17 cellular contexts compared by ENCODE assay signal in the genomic region with DNA sequence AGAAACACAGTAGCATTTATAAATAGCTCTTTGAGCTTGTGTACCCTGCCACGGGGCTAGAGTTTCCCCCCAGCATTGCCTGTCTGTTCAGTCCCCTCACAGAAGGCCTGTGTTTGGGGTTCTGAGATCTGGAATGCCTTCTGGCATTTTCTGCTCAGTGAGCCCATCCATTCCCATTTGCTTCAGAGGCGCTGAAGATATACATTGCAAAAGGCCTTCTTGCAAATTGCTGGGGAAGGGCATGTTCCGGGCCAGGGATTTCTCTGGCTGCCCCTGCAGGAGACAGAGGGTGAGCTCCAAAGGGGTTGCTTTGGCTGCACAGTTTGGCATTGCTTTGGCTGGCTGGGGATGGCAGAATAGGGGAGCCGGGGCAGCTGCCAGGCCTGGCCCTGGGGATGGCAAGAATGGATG.
DNase-seq lines count a peak whose midpoint lies in the region; ATAC-seq and TF ChIP-seq lines count a peak whose summit lies in the region.
"Had no signal": no experiment of that assay in that cellular context is flagged by ENCODE, and none has a peak within 500 bp of the region (broad histone marks: within the 10 kb centered on the region; RNA-seq: fewer than 3 reads in every experiment).

No MANE protein-coding gene starts in this region.

- no peaks in the 10 kb centered on the region for H3K79me2 ChIP-seq in trophoblast cell (ENCODE audit: control insufficient read depth, insufficient read depth, low read length, poor library complexity)

- H2BK120ac ChIP-seq in trophoblast cell (ENCODE audit: insufficient read depth, low read length, poor library complexity) = no peak overlapping the region

- no peak overlapping the region for H4K8ac ChIP-seq in trophoblast cell (ENCODE audit: low read depth, low read length)

- H3K27me3 ChIP-seq in trophoblast cell (ENCODE audit: insufficient read depth, low read length) (no peaks in the 10 kb centered on the region), thoracic aorta (replicated peaks; ENCODE audit: insufficient read depth) (no peaks in the 10 kb centered on the region)
- H3K27me3 ChIP-seq: BLaER1 treated with 17β-estradiol and CSF1 and Interleukin-3, amounts not matched to agents 10 nM and 100 nM had no signal

- no peaks in the 10 kb centered on the region for H3K79me1 ChIP-seq in trophoblast cell (ENCODE audit: low read length)

- no peak overlapping the region for H3K4me2 ChIP-seq in trophoblast cell (ENCODE audit: low read length)
- H3K4me2 ChIP-seq: BLaER1 treated with 17β-estradiol and CSF1 and Interleukin-3, amounts not matched to agents 10 nM and 100 nM; PC-9 had no signal

- no peaks in the 10 kb centered on the region for H3K36me3 Mint-ChIP-seq in effector memory CD8-positive, alpha-beta T cell (ENCODE audit: insufficient read depth)

- peaks cover 0 to 6% of the 10 kb centered on the region in 2 donors for H3K9me3 Mint-ChIP-seq in effector memory CD8-positive, alpha-beta T cell

- H3K27me3 Mint-ChIP-seq in effector memory CD8-positive, alpha-beta T cell = no peaks in the 10 kb centered on the region

- H3K14ac ChIP-seq in trophoblast cell (ENCODE audit: low read length) = no peak overlapping the region

- H2AK5ac ChIP-seq in trophoblast cell (ENCODE audit: low read length) = no peak overlapping the region

- H3K9me3 ChIP-seq in trophoblast cell (ENCODE audit: insufficient read depth, low read depth, low read length) = no peaks in the 10 kb centered on the region
- H3K9me3 ChIP-seq in thoracic aorta = no peaks in the 10 kb centered on the region

- H3K4me3 Mint-ChIP-seq in effector memory CD8-positive, alpha-beta T cell = no peak overlapping the region
- H3K4me3 Mint-ChIP-seq: CD8-positive, alpha-beta memory T cell had no signal

- no peak overlapping the region for H2AFZ ChIP-seq in trophoblast cell (ENCODE audit: insufficient read depth, low read length, poor library complexity)
- H2AFZ ChIP-seq: PC-9 had no signal

- peak in 37 of 58 donors; percentile 2 to 73 (median 38) for DNase-seq in anterior cingulate cortex (lab: John Stamatoyannopoulos, UW)
- DNase-seq in hippocampal formation (lab: John Stamatoyannopoulos, UW) = peak; percentile 30 to 39
- no peak for DNase-seq in trophoblast cell
- no peak for DNase-seq in thoracic aorta (ENCODE audit: low spot score)
- DNase-seq in SKM-1 (lab: John Stamatoyannopoulos, UW; ENCODE audit: unreplicated experiment) = no peak
- no peak for DNase-seq in NCI-H226
- DNase-seq in effector memory CD8-positive, alpha-beta T cell = no peak
- DNase-seq in NCI-H1694 treated with DMSO at 0.1 percent for 48 hours (lab: John Stamatoyannopoulos, UW) = no peak
- DNase-seq: CD8-positive, alpha-beta memory T cell; DMS79; KG1; NCI-H1417; NCI-H187 treated with DMSO at 0.1 percent for 48 hours; NCI-H2227 treated with DMSO at 0.1 percent for 48 hours; NCI-H524 treated with DMSO at 0.1 percent for 48 hours; PC-9 had no signal

- no peak overlapping the region for H2BK5ac ChIP-seq in trophoblast cell (ENCODE audit: low read depth, low read length, poor library complexity)

- no peak overlapping the region for H4K12ac ChIP-seq in trophoblast cell (ENCODE audit: low read depth, low read length)

- H3K4ac ChIP-seq in trophoblast cell (ENCODE audit: low read depth, low read length) = no peak overlapping the region

- H3K4me1 ChIP-seq in trophoblast cell (ENCODE audit: control insufficient read depth in 1 of 2, insufficient read depth in 2 of 2, low read length in 2 of 2) = no peaks in the 10 kb centered on the region
- peaks cover 7 to 29% of the 10 kb centered on the region in 2 donors for H3K4me1 ChIP-seq in thoracic aorta (ENCODE audit: control insufficient read depth in 1 of 2, low read depth in 2 of 2)
- H3K4me1 ChIP-seq: BLaER1 treated with 17β-estradiol and CSF1 and Interleukin-3, amounts not matched to agents 10 nM and 100 nM had no signal

- no CpG with 5 or more reads among the region's 4 CpGs for WGBS in trophoblast cell (ENCODE audit: extremely low coverage, insufficient coverage, insufficient read length)

- no peak overlapping the region for H3K18ac ChIP-seq in trophoblast cell (ENCODE audit: low read length)

- H2BK12ac ChIP-seq in trophoblast cell (ENCODE audit: low read length) = no peak overlapping the region

- H3K36me3 ChIP-seq in trophoblast cell (ENCODE audit: control insufficient read depth in 1 of 2, insufficient read depth in 2 of 2, low read length in 2 of 2) = no peaks in the 10 kb centered on the region
- no peaks in the 10 kb centered on the region for H3K36me3 ChIP-seq in thoracic aorta
- H3K36me3 ChIP-seq: BLaER1 treated with 17β-estradiol and CSF1 and Interleukin-3, amounts not matched to agents 10 nM and 100 nM had no signal

- peak overlapping the region; percentile 48 for H3K4me3 ChIP-seq in trophoblast cell (ENCODE audit: low read depth, low read length)
- H3K4me3 ChIP-seq in thoracic aorta = no peak overlapping the region
- H3K4me3 ChIP-seq: BLaER1 treated with 17β-estradiol and CSF1 and Interleukin-3, amounts not matched to agents 10 nM and 100 nM; PC-9 had no signal

- no peak for TF ChIP-seq CTCF in thoracic aorta (IDR thresholded peaks at IDR 0.05)

- H3K23ac ChIP-seq in trophoblast cell (ENCODE audit: low read length) = no peak overlapping the region

- no peak overlapping the region for H3K27ac ChIP-seq in trophoblast cell (ENCODE audit: low read depth, low read length)
- peak overlapping the region; percentile 55 to 67 for H3K27ac ChIP-seq in thoracic aorta
- H3K27ac ChIP-seq: BLaER1 treated with 17β-estradiol and CSF1 and Interleukin-3, amounts not matched to agents 10 nM and 100 nM; PC-9 had no signal

- no peak overlapping the region for H4K91ac ChIP-seq in trophoblast cell (ENCODE audit: low read depth, low read length)

- H3K27ac Mint-ChIP-seq in effector memory CD8-positive, alpha-beta T cell = no peak overlapping the region
- H3K27ac Mint-ChIP-seq: CD8-positive, alpha-beta memory T cell had no signal

- no peak overlapping the region for H3K9ac ChIP-seq in trophoblast cell (ENCODE audit: low read length)
- H3K9ac ChIP-seq: BLaER1 treated with 17β-estradiol and CSF1 and Interleukin-3, amounts not matched to agents 10 nM and 100 nM had no signal

- no peak for ATAC-seq in thoracic aorta (ENCODE audit: insufficient number of reproducible peaks, low FRiP score, low read depth)
- no peak for ATAC-seq in effector memory CD8-positive, alpha-beta T cell (replicated peaks)

- H3K4me1 Mint-ChIP-seq in effector memory CD8-positive, alpha-beta T cell (ENCODE audit: low read depth in 2 of 2) = no peaks in the 10 kb centered on the region
- H3K4me1 Mint-ChIP-seq: CD8-positive, alpha-beta memory T cell had no signal

Comparison
In these comparisons a context has a peak if more than half of its experiments do, and no peak if none do; other contexts are left out.
1. DNase-seq: peak in anterior cingulate cortex (37 of 58) and hippocampal formation (2 of 2); none in trophoblast cell (0 of 2), thoracic aorta (single experiment), SKM-1 (single experiment), NCI-H226 (single experiment), effector memory CD8-positive, alpha-beta T cell (0 of 3) and NCI-H1694 treated with DMSO at 0.1 percent for 48 hours (single experiment).